37 cellular contexts compared by ENCODE assay signal in genomic region chr10:119637631-119638030, GRCh38.
"Had no signal": no experiment of that assay in that cellular context is flagged by ENCODE, and none has a peak within 500 bp of the region (broad histone marks: within the 10 kb centered on the region; RNA-seq: fewer than 3 reads in every experiment).

No MANE protein-coding gene starts in this region.

- H3K9me3 Mint-ChIP-seq: activated B cell treated with CpG ODN at 0.5 μM for 24 hours; activated CD4-positive, alpha-beta memory T cell treated with anti-CD3 and anti-CD28 coated beads, Interleukin-2, amount 10 ng/mL, durations not matched to agents 7 days and 5 days; activated CD4-positive, alpha-beta T cell treated with anti-CD3 and anti-CD28 coated beads, Interleukin-2, amount 10 ng/mL, durations not matched to agents 7 days and 5 days; activated naive CD4-positive, alpha-beta T cell treated with anti-CD3 and anti-CD28 coated beads, Interleukin-2, amount 10 ng/mL, durations not matched to agents 7 days and 5 days; activated naive CD4-positive, alpha-beta T cell treated with anti-CD3 and anti-CD28 coated beads, Interleukin-2, amount 50 U/mL, for 24 hours; activated naive CD8-positive, alpha-beta T cell treated with anti-CD3 and anti-CD28 coated beads, Interleukin-2, amount 10 ng/mL, durations not matched to agents 7 days and 5 days; activated naive CD8-positive, alpha-beta T cell treated with anti-CD3 and anti-CD28 coated beads, Interleukin-2, amount 50 U/mL, for 24 hours; activated T-cell treated with anti-CD3 and anti-CD28 coated beads, Interleukin-2, amount 50 U/mL, for 24 hours; activated T-helper 2 cell treated with anti-CD3 and anti-CD28 coated beads, Interferon-gamma antibody, Interleukin-2, Interleukin-4, amounts not matched to agents 10 μg/mL and 5 μg/mL and 100 μg/mL, durations not matched to agents 14 hours and 24 hours and 36 hours; brain; central memory CD8-positive, alpha-beta T cell; T-helper 1 cell treated with Interleukin-12 subunit alpha and Interleukin-12 subunit beta and Interleukin-4 antibody, amounts not matched to agents 30 μg/mL and 1 μg/mL, for 36 hours; T-helper 2 cell treated with Interferon-gamma antibody and Interleukin-4, amounts not matched to agents 5 μg/mL and 100 μg/mL, for 36 hours had no signal

- H3K27ac ChIP-seq: ascending aorta, cardiac muscle cell, VCaP had no signal

- H3K27ac Mint-ChIP-seq: activated B cell treated with CpG ODN at 0.5 μM for 24 hours; activated CD4-positive, alpha-beta memory T cell treated with anti-CD3 and anti-CD28 coated beads, Interleukin-2, amount 10 ng/mL, durations not matched to agents 7 days and 5 days; activated CD4-positive, alpha-beta T cell treated with anti-CD3 and anti-CD28 coated beads for 36 hours; activated CD4-positive, alpha-beta T cell treated with anti-CD3 and anti-CD28 coated beads, Interleukin-2, amount 10 ng/mL, durations not matched to agents 7 days and 5 days; activated CD8-positive, alpha-beta memory T cell treated with anti-CD3 and anti-CD28 coated beads, Interleukin-2, amount 10 ng/mL, durations not matched to agents 7 days and 5 days; activated CD8-positive, alpha-beta T cell treated with anti-CD3 and anti-CD28 coated beads, Interleukin-2, amount 10 ng/mL, durations not matched to agents 7 days and 5 days; activated naive CD4-positive, alpha-beta T cell treated with anti-CD3 and anti-CD28 coated beads, Interleukin-2, amount 10 ng/mL, durations not matched to agents 7 days and 5 days; activated naive CD4-positive, alpha-beta T cell treated with anti-CD3 and anti-CD28 coated beads, Interleukin-2, amount 50 U/mL, for 24 hours; activated naive CD8-positive, alpha-beta T cell; activated naive CD8-positive, alpha-beta T cell treated with anti-CD3 and anti-CD28 coated beads, Interleukin-2, amount 10 ng/mL, durations not matched to agents 7 days and 5 days; activated naive CD8-positive, alpha-beta T cell treated with anti-CD3 and anti-CD28 coated beads, Interleukin-2, amount 50 U/mL, for 24 hours; activated T-cell treated with anti-CD3 and anti-CD28 coated beads, Interleukin-2, amount 50 U/mL, for 24 hours; activated T-helper 2 cell treated with anti-CD3 and anti-CD28 coated beads, Interferon-gamma antibody, Interleukin-2, Interleukin-4, amounts not matched to agents 10 μg/mL and 5 μg/mL and 100 μg/mL, durations not matched to agents 14 hours and 24 hours and 36 hours; brain; T-helper 1 cell treated with Interleukin-12 subunit alpha and Interleukin-12 subunit beta and Interleukin-4 antibody, amounts not matched to agents 30 μg/mL and 1 μg/mL, for 36 hours; T-helper 2 cell treated with Interferon-gamma antibody and Interleukin-4, amounts not matched to agents 5 μg/mL and 100 μg/mL, for 36 hours had no signal

- H3K9me3 ChIP-seq: ascending aorta had no signal

- H3K4me1 ChIP-seq: ascending aorta had no signal

- DNase-seq: activated B cell treated with CpG ODN at 0.5 μM for 24 hours; activated CD4-positive, alpha-beta memory T cell treated with anti-CD3 and anti-CD28 coated beads, Interleukin-2, amount 10 ng/mL, durations not matched to agents 7 days and 5 days; activated CD4-positive, alpha-beta T cell treated with anti-CD3 and anti-CD28 coated beads for 1 hour; activated CD4-positive, alpha-beta T cell treated with anti-CD3 and anti-CD28 coated beads for 36 hours; activated CD4-positive, alpha-beta T cell treated with anti-CD3 and anti-CD28 coated beads for 48 hours; activated CD4-positive, alpha-beta T cell treated with anti-CD3 and anti-CD28 coated beads, Interleukin-2, amount 10 ng/mL, durations not matched to agents 7 days and 5 days; activated CD4-positive, alpha-beta T cell treated with anti-CD3 and anti-CD28 coated beads, Interleukin-2, amount 50 U/mL, for 48 hours; activated CD8-positive, alpha-beta memory T cell treated with anti-CD3 and anti-CD28 coated beads for 24 hours; activated CD8-positive, alpha-beta memory T cell treated with anti-CD3 and anti-CD28 coated beads, Interleukin-2, amount 10 ng/mL, durations not matched to agents 7 days and 5 days; activated CD8-positive, alpha-beta memory T cell treated with anti-CD3 and anti-CD28 coated beads, Interleukin-2, amount 50 U/mL, for 48 hours; activated CD8-positive, alpha-beta T cell treated with anti-CD3 and anti-CD28 coated beads, Interleukin-2, amount 10 ng/mL, durations not matched to agents 7 days and 5 days; activated effector memory CD4-positive, alpha-beta T cell treated with Interleukin-2 at 50 U/mL for 16 hours; activated gamma-delta T cell; activated naive CD4-positive, alpha-beta T cell treated with anti-CD3 and anti-CD28 coated beads, Interleukin-2, amount 10 ng/mL, durations not matched to agents 7 days and 5 days; activated naive CD4-positive, alpha-beta T cell treated with Interleukin-2 at 50 U/mL for 16 hours; activated naive CD8-positive, alpha-beta T cell treated with anti-CD3 and anti-CD28 coated beads, Interleukin-2, amount 10 ng/mL, durations not matched to agents 7 days and 5 days; activated naive CD8-positive, alpha-beta T cell treated with anti-CD3 and anti-CD28 coated beads, Interleukin-2, amount 50 U/mL, for 24 hours; activated T-cell treated with anti-CD3 and anti-CD28 coated beads, Interleukin-2, amount 50 U/mL, for 24 hours; activated T-cell treated with anti-CD3 and anti-CD28 coated beads, Interleukin-2, amount 50 U/mL, for 48 hours; amygdala; anterior cingulate cortex; caudate nucleus; cerebellar nuclear complex; T-helper 2 cell; T-helper 9 cell had no signal

- H3K27me3 ChIP-seq: ascending aorta, cardiac muscle cell had no signal

- FAIRE-seq: bronchial epithelial cell, TTC549 had no signal

- H3K36me3 ChIP-seq: ascending aorta, cardiac muscle cell had no signal

- H3K4me1 Mint-ChIP-seq: activated B cell treated with CpG ODN at 0.5 μM for 24 hours had no signal

- H3K4me3 ChIP-seq: ascending aorta, cardiac muscle cell had no signal

- ATAC-seq: activated CD4-positive, alpha-beta T cell treated with anti-CD3 and anti-CD28 coated beads for 36 hours; activated CD8-positive, alpha-beta memory T cell treated with anti-CD3 and anti-CD28 coated beads, Interleukin-2, amount 10 ng/mL, durations not matched to agents 7 days and 5 days; activated CD8-positive, alpha-beta T cell treated with anti-CD3 and anti-CD28 coated beads, Interleukin-2, amount 10 ng/mL, durations not matched to agents 7 days and 5 days; activated naive CD8-positive, alpha-beta T cell treated with anti-CD3 and anti-CD28 coated beads, Interleukin-2, amount 50 U/mL, for 24 hours had no signal

- H3K36me3 Mint-ChIP-seq: activated CD8-positive, alpha-beta memory T cell treated with anti-CD3 and anti-CD28 coated beads, Interleukin-2, amount 10 ng/mL, durations not matched to agents 7 days and 5 days; activated naive CD4-positive, alpha-beta T cell treated with anti-CD3 and anti-CD28 coated beads, Interleukin-2, amount 10 ng/mL, durations not matched to agents 7 days and 5 days; activated naive CD4-positive, alpha-beta T cell treated with anti-CD3 and anti-CD28 coated beads, Interleukin-2, amount 50 U/mL, for 24 hours; activated naive CD8-positive, alpha-beta T cell; activated naive CD8-positive, alpha-beta T cell treated with anti-CD3 and anti-CD28 coated beads, Interleukin-2, amount 10 ng/mL, durations not matched to agents 7 days and 5 days; brain had no signal

- H3K27me3 Mint-ChIP-seq: activated B cell treated with CpG ODN at 0.5 μM for 24 hours; activated CD4-positive, alpha-beta T cell treated with anti-CD3 and anti-CD28 coated beads for 36 hours; activated CD4-positive, alpha-beta T cell treated with anti-CD3 and anti-CD28 coated beads, Interleukin-2, amount 10 ng/mL, durations not matched to agents 7 days and 5 days; activated naive CD4-positive, alpha-beta T cell treated with anti-CD3 and anti-CD28 coated beads, Interleukin-2, amount 50 U/mL, for 24 hours; activated naive CD8-positive, alpha-beta T cell; activated T-cell treated with anti-CD3 and anti-CD28 coated beads, Interleukin-2, amount 50 U/mL, for 24 hours had no signal

- H3K4me3 Mint-ChIP-seq: activated B cell treated with CpG ODN at 0.5 μM for 24 hours; activated CD4-positive, alpha-beta memory T cell treated with anti-CD3 and anti-CD28 coated beads, Interleukin-2, amount 10 ng/mL, durations not matched to agents 7 days and 5 days; activated CD4-positive, alpha-beta T cell treated with anti-CD3 and anti-CD28 coated beads for 36 hours; activated CD4-positive, alpha-beta T cell treated with anti-CD3 and anti-CD28 coated beads, Interleukin-2, amount 10 ng/mL, durations not matched to agents 7 days and 5 days; activated CD8-positive, alpha-beta memory T cell treated with anti-CD3 and anti-CD28 coated beads, Interleukin-2, amount 10 ng/mL, durations not matched to agents 7 days and 5 days; activated CD8-positive, alpha-beta T cell treated with anti-CD3 and anti-CD28 coated beads, Interleukin-2, amount 10 ng/mL, durations not matched to agents 7 days and 5 days; activated naive CD4-positive, alpha-beta T cell treated with anti-CD3 and anti-CD28 coated beads, Interleukin-2, amount 10 ng/mL, durations not matched to agents 7 days and 5 days; activated naive CD4-positive, alpha-beta T cell treated with anti-CD3 and anti-CD28 coated beads, Interleukin-2, amount 50 U/mL, for 24 hours; activated naive CD8-positive, alpha-beta T cell; activated naive CD8-positive, alpha-beta T cell treated with anti-CD3 and anti-CD28 coated beads, Interleukin-2, amount 10 ng/mL, durations not matched to agents 7 days and 5 days; activated naive CD8-positive, alpha-beta T cell treated with anti-CD3 and anti-CD28 coated beads, Interleukin-2, amount 50 U/mL, for 24 hours; activated T-cell treated with anti-CD3 and anti-CD28 coated beads, Interleukin-2, amount 50 U/mL, for 24 hours; brain; central memory CD8-positive, alpha-beta T cell; T-helper 1 cell treated with Interleukin-12 subunit alpha and Interleukin-12 subunit beta and Interleukin-4 antibody, amounts not matched to agents 30 μg/mL and 1 μg/mL, for 36 hours; T-helper 2 cell treated with Interferon-gamma antibody and Interleukin-4, amounts not matched to agents 5 μg/mL and 100 μg/mL, for 36 hours had no signal
